In the genomic region with DNA sequence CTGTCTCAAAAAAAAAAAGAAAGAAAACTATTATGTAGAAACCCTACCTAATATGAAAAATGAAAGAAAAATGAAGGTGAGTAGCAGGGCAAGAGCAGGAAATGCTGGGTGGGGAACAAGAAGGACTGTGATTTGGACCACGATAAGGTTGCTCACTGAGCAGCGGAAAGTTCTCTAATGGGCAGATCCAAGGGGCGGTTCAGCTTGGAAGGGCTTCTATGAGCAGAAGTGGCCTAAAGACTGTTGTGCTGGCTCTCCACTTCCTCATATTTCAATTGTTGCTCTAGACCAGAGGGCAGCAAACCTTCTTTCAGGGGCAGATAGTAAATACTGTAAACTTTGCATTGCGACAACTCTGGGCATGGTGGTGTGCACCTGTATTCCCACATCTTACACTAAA, we compare ENCODE assay signal across 1 cellular context.
TF ChIP-seq lines count a peak whose summit lies in the region.

No MANE protein-coding gene starts in this region.

TF ChIP-seq in K562, 482 proteins besides CTCF, POLR2A, EP300 and RAD21:
- TF ChIP-seq, protein P1, sequence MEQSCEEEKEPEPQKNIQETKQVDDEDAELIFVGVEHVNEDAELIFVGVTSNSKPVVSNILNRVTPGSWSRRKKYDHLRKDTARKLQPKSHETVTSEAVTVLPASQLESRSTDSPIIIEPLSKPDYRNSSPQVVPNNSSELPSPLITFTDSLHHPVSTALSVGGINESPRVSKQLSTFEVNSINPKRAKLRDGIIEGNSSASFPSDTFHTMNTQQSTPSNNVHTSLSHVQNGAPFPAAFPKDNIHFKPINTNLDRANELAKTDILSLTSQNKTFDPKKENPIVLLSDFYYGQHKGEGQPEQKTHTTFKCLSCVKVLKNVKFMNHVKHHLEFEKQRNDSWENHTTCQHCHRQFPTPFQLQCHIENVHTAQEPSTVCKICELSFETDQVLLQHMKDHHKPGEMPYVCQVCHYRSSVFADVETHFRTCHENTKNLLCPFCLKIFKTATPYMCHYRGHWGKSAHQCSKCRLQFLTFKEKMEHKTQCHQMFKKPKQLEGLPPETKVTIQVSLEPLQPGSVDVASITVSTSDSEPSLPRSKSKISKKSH (CRISPR knock-in tag; IDR thresholded peaks at IDR 0.05): no peak
- TF ChIP-seq, protein P2, sequence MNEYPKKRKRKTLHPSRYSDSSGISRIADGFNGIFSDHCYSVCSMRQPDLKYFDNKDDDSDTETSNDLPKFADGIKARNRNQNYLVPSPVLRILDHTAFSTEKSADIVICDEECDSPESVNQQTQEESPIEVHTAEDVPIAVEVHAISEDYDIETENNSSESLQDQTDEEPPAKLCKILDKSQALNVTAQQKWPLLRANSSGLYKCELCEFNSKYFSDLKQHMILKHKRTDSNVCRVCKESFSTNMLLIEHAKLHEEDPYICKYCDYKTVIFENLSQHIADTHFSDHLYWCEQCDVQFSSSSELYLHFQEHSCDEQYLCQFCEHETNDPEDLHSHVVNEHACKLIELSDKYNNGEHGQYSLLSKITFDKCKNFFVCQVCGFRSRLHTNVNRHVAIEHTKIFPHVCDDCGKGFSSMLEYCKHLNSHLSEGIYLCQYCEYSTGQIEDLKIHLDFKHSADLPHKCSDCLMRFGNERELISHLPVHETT (CRISPR knock-in tag; conservative IDR thresholded peaks at IDR 0.05 in 1 of 2, IDR thresholded peaks at IDR 0.05 in 1 of 2): 0 out of 4 replicates have a peak, but pooled peaks of 1 of the 2 experiments have one; percentile 22
- TF ChIP-seq SPI1 (IDR thresholded peaks at IDR 0.05; ENCODE audit: borderline replicate concordance, low read depth, low read length): peak; percentile 97
- TF ChIP-seq HLTF (IDR thresholded peaks at IDR 0.05): no peak
- TF ChIP-seq, protein P3, sequence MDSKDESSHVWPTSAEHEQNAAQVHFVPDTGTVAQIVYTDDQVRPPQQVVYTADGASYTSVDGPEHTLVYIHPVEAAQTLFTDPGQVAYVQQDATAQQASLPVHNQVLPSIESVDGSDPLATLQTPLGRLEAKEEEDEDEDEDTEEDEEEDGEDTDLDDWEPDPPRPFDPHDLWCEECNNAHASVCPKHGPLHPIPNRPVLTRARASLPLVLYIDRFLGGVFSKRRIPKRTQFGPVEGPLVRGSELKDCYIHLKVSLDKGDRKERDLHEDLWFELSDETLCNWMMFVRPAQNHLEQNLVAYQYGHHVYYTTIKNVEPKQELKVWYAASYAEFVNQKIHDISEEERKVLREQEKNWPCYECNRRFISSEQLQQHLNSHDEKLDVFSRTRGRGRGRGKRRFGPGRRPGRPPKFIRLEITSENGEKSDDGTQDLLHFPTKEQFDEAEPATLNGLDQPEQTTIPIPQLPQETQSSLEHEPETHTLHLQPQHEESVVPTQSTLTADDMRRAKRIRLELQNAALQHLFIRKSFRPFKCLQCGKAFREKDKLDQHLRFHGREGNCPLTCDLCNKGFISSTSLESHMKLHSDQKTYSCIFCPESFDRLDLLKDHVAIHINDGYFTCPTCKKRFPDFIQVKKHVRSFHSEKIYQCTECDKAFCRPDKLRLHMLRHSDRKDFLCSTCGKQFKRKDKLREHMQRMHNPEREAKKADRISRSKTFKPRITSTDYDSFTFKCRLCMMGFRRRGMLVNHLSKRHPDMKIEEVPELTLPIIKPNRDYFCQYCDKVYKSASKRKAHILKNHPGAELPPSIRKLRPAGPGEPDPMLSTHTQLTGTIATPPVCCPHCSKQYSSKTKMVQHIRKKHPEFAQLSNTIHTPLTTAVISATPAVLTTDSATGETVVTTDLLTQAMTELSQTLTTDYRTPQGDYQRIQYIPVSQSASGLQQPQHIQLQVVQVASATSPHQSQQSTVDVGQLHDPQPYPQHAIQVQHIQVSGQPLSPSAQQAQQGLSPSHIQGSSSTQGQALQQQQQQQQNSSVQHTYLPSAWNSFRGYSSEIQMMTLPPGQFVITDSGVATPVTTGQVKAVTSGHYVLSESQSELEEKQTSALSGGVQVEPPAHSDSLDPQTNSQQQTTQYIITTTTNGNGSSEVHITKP (IDR thresholded peaks at IDR 0.05; ENCODE audit: partially characterized antibody): peak; percentile 38
- TF ChIP-seq, protein P4, sequence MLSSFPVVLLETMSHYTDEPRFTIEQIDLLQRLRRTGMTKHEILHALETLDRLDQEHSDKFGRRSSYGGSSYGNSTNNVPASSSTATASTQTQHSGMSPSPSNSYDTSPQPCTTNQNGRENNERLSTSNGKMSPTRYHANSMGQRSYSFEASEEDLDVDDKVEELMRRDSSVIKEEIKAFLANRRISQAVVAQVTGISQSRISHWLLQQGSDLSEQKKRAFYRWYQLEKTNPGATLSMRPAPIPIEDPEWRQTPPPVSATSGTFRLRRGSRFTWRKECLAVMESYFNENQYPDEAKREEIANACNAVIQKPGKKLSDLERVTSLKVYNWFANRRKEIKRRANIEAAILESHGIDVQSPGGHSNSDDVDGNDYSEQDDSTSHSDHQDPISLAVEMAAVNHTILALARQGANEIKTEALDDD (IDR thresholded peaks at IDR 0.05): 0 out of 2 replicates have a peak, but pooled peaks have one; percentile 21
